13 cellular contexts compared by ENCODE assay signal in genomic region chr3:13885704-13886010, GRCh38. TPM values are rescaled to one million over a fixed set of nuclear protein-coding genes. Genes with fewer than 3 reads are reported as not detected.
DNase-seq lines count a peak whose midpoint lies in the region; ATAC-seq and TF ChIP-seq lines count a peak whose summit lies in the region.
"Had no signal": no experiment of that assay in that cellular context is flagged by ENCODE, and none has a peak within 500 bp of the region (broad histone marks: within the 10 kb centered on the region; RNA-seq: fewer than 3 reads in every experiment).

No MANE protein-coding gene starts in this region.

- CTCF ChIA-PET in activated CD8-positive, alpha-beta memory T cell treated with anti-CD3 and anti-CD28 coated beads, Interleukin-2, amount 10 ng/mL, durations not matched to agents 7 days and 5 days (lab: Charles Lee): interaction anchor here (0.8 to 14.5 kb wide), 7 partner anchors 8 to 388 kb away, joined by 3 to 205 read pairs (median 4); partner anchors contain the start of gene CHCHD4
- CTCF ChIA-PET in RWPE1 (lab: Yijun Ruan, JAX) (interaction anchor here (0.6 to 0.9 kb wide), 3 partner anchors 113 to 374 kb away, joined by 3 to 5 read pairs (median 3); no protein-coding TSS in a partner anchor), GM10248 (lab: Yijun Ruan, JAX) (interaction anchor here (0.8 to 6.3 kb wide), 6 partner anchors 20 to 237 kb away, joined by 3 to 41 read pairs (median 5); no protein-coding TSS in a partner anchor)

- H3K36me3 Mint-ChIP-seq in activated CD8-positive, alpha-beta memory T cell treated with anti-CD3 and anti-CD28 coated beads, Interleukin-2, amount 10 ng/mL, durations not matched to agents 7 days and 5 days: no peaks in the 10 kb centered on the region
- no peaks in the 10 kb centered on the region for H3K36me3 Mint-ChIP-seq in glutamatergic neuron (ENCODE audit: unreplicated experiment)

- POLR2A ChIA-PET in RWPE1 (lab: Yijun Ruan, JAX; ENCODE audit: low non-redundant PET) (no interaction called here), GM10248 (lab: Yijun Ruan, JAX) (no interaction called here)

- H3K9me3 Mint-ChIP-seq in activated CD8-positive, alpha-beta memory T cell treated with anti-CD3 and anti-CD28 coated beads, Interleukin-2, amount 10 ng/mL, durations not matched to agents 7 days and 5 days (ENCODE audit: low read depth): no peaks in the 10 kb centered on the region
- H3K9me3 Mint-ChIP-seq in glutamatergic neuron (ENCODE audit: unreplicated experiment): peaks cover 2% of the 10 kb centered on the region
- H3K9me3 Mint-ChIP-seq: H9 had no signal

- ATAC-seq in activated CD8-positive, alpha-beta memory T cell treated with anti-CD3 and anti-CD28 coated beads, Interleukin-2, amount 10 ng/mL, durations not matched to agents 7 days and 5 days: no peak
- ATAC-seq in GM21619 (IDR thresholded peaks at IDR 0.05; ENCODE audit: unreplicated experiment): no peak

- TF ChIP-seq CTCF in RWPE1 (conservative IDR thresholded peaks at IDR 0.05; ENCODE audit: low read depth): peak; percentile 58
- TF ChIP-seq CTCF in glutamatergic neuron (IDR thresholded peaks at IDR 0.05; ENCODE audit: partially characterized antibody, unreplicated experiment): peak; percentile 28
- TF ChIP-seq CTCF in GM10248 (IDR thresholded peaks at IDR 0.05; ENCODE audit: control extremely low read depth, extremely low read depth, low read depth, missing control alignments): no peak

- no peak overlapping the region for H3K27ac Mint-ChIP-seq in activated CD8-positive, alpha-beta memory T cell treated with anti-CD3 and anti-CD28 coated beads, Interleukin-2, amount 10 ng/mL, durations not matched to agents 7 days and 5 days
- H3K27ac Mint-ChIP-seq in glutamatergic neuron (ENCODE audit: unreplicated experiment): no peak overlapping the region
- H3K27ac Mint-ChIP-seq: H9 had no signal

- peaks cover 41% of the 10 kb centered on the region for H3K27me3 Mint-ChIP-seq in activated CD8-positive, alpha-beta memory T cell treated with anti-CD3 and anti-CD28 coated beads, Interleukin-2, amount 10 ng/mL, durations not matched to agents 7 days and 5 days
- H3K27me3 Mint-ChIP-seq in glutamatergic neuron (ENCODE audit: unreplicated experiment): peaks cover 24% of the 10 kb centered on the region

- H3K4me3 Mint-ChIP-seq in activated CD8-positive, alpha-beta memory T cell treated with anti-CD3 and anti-CD28 coated beads, Interleukin-2, amount 10 ng/mL, durations not matched to agents 7 days and 5 days: no peak overlapping the region
- no peak overlapping the region for H3K4me3 Mint-ChIP-seq in glutamatergic neuron (ENCODE audit: unreplicated experiment)
- H3K4me3 Mint-ChIP-seq: H9 had no signal

- peak; percentile 28 for DNase-seq in activated CD8-positive, alpha-beta memory T cell treated with anti-CD3 and anti-CD28 coated beads, Interleukin-2, amount 10 ng/mL, durations not matched to agents 7 days and 5 days
- no peak for DNase-seq in activated CD8-positive, alpha-beta memory T cell treated with anti-CD3 and anti-CD28 coated beads, Interleukin-2, amount 50 U/mL, for 4 hours
- DNase-seq in RWPE1 (ENCODE audit: low spot score) (no peak), glutamatergic neuron (peak; percentile 7), GM10248 (ENCODE audit: extremely low spot score) (no peak), NCI-H524 treated with DMSO at 0.1 percent for 48 hours (lab: John Stamatoyannopoulos, UW) (no peak), DMS53 treated with DMSO at 0.1 percent for 48 hours (lab: John Stamatoyannopoulos, UW; ENCODE audit: unreplicated experiment) (no peak)
- DNase-seq: GF-D8, NCI-H187 treated with DMSO at 0.1 percent for 48 hours, NCI-H446 treated with DMSO at 0.1 percent for 48 hours had no signal

- peaks cover 8% of the 10 kb centered on the region for H3K4me1 Mint-ChIP-seq in activated CD8-positive, alpha-beta memory T cell treated with anti-CD3 and anti-CD28 coated beads, Interleukin-2, amount 10 ng/mL, durations not matched to agents 7 days and 5 days
- no peaks in the 10 kb centered on the region for H3K4me1 Mint-ChIP-seq in glutamatergic neuron (ENCODE audit: low read depth, unreplicated experiment)
- H3K4me1 Mint-ChIP-seq: H9 had no signal

- H3K27ac ChIP-seq in RWPE1: no peak overlapping the region

RNA-seq across cellular contexts. Expression of gene WNT7A, which starts 5.8 kb away (rescaled TPM):
- total RNA-seq in activated CD8-positive, alpha-beta memory T cell treated with anti-CD3 and anti-CD28 coated beads, Interleukin-2, amount 10 ng/mL, durations not matched to agents 7 days and 5 days: not detected
- total RNA-seq in glutamatergic neuron (ENCODE audit: unreplicated experiment): not detected
- total RNA-seq: A172, H9 had no signal

Comparison
In these comparisons a context has a peak if more than half of its experiments do, and no peak if none do; other contexts are left out.
1. DNase-seq: peak in activated CD8-positive, alpha-beta memory T cell treated with anti-CD3 and anti-CD28 coated beads, Interleukin-2, amount 10 ng/mL, durations not matched to agents 7 days and 5 days (single experiment) and glutamatergic neuron (single experiment); none in activated CD8-positive, alpha-beta memory T cell treated with anti-CD3 and anti-CD28 coated beads, Interleukin-2, amount 50 U/mL, for 4 hours (single experiment), RWPE1 (single experiment), GM10248 (single experiment), NCI-H524 treated with DMSO at 0.1 percent for 48 hours (single experiment) and DMS53 treated with DMSO at 0.1 percent for 48 hours (single experiment).